Comparison of ENCODE assay signal across 16 cellular contexts in genomic region chr6:14009416-14009815, GRCh38.
A peak's percentile ranks its signal among the peaks of the same experiment; 100 is the strongest.
DNase-seq lines count a peak whose midpoint lies in the region; ATAC-seq, FAIRE-seq and TF ChIP-seq lines count a peak whose summit lies in the region.
"Had no signal": no experiment of that assay in that cellular context is flagged by ENCODE, and none has a peak within 500 bp of the region (broad histone marks: within the 10 kb centered on the region; RNA-seq: fewer than 3 reads in every experiment).

No MANE protein-coding gene starts in this region.

- peak; percentile 62 for FAIRE-seq in H1 (lab: Jason Lieb, UNC)
- FAIRE-seq: GM12892, HepG2 had no signal

- no peaks in the 10 kb centered on the region; the same call in 1 of the 2 replicates for H3K23me2 ChIP-seq in H1 (ENCODE audit: low read depth, low read length)

- H2BK12ac ChIP-seq in H1 (ENCODE audit: low read depth, low read length) (no peak overlapping the region), mesenchymal stem cell (ENCODE audit: low read length in 2 of 2) (no peak overlapping the region)

- H3K4me1 Mint-ChIP-seq in GM23338 (peaks cover 25% of the 10 kb centered on the region), WTC11 (peaks cover 27% of the 10 kb centered on the region)
- H3K4me1 Mint-ChIP-seq: B cell had no signal

- no peak for TF ChIP-seq EP300 in H1 (IDR thresholded peaks at IDR 0.05; ENCODE audit: borderline replicate concordance in 1 of 2, low read depth in 2 of 2, low read length in 2 of 2)

- peaks cover 8% of the 10 kb centered on the region for H3K9me3 Mint-ChIP-seq in GM23338
- peaks cover 14% of the 10 kb centered on the region for H3K9me3 Mint-ChIP-seq in WTC11
- H3K9me3 Mint-ChIP-seq: CD4-positive, alpha-beta T cell had no signal

- H3K14ac ChIP-seq in H1 (ENCODE audit: insufficient read length) = no peak overlapping the region
- H3K14ac ChIP-seq in mesenchymal stem cell (ENCODE audit: low read length in 2 of 2) = peak overlapping the region in 1 of 2 experiments; percentile 59

- H3K27ac ChIP-seq in GM23338 (ENCODE audit: low read depth) (no peak overlapping the region), H1 (ENCODE audit: low read depth, low read length) (no peak overlapping the region), mesenchymal stem cell (ENCODE audit: low read length, poor library complexity, severe bottlenecking) (no peak overlapping the region)

- H3K4me1 ChIP-seq in GM23338 (ENCODE audit: insufficient read depth) = peaks cover 23% of the 10 kb centered on the region
- peaks cover 0 to 17% (median 7%) of the 10 kb centered on the region in 4 experiments; a peak in 6 of 7 replicates for H3K4me1 ChIP-seq in H1 (replicated peaks in 1 of 4; ENCODE audit: control insufficient read depth in 3 of 4, insufficient read depth in 4 of 4, low read length in 3 of 4)
- H3K4me1 ChIP-seq in mesenchymal stem cell (ENCODE audit: control insufficient read depth, insufficient read depth, low read depth, low read length) = no peaks in the 10 kb centered on the region

- H3K79me2 ChIP-seq in GM23338 (replicated peaks; ENCODE audit: insufficient read depth) (no peaks in the 10 kb centered on the region), H1 (ENCODE audit: control insufficient read depth in 1 of 2, insufficient read depth in 2 of 2, low read length in 2 of 2) (no peaks in the 10 kb centered on the region)

- H3K9ac ChIP-seq in H1 (replicated peaks in 1 of 4; ENCODE audit: extremely low read depth in 1 of 4, low read depth in 3 of 4, low read length in 3 of 4) = no peak overlapping the region
- H3K9ac ChIP-seq in mesenchymal stem cell (ENCODE audit: low read length) = no peak overlapping the region

- H3K36me3 Mint-ChIP-seq in GM23338 (ENCODE audit: low read depth) = no peaks in the 10 kb centered on the region; the same call in 2 of the 3 replicates
- H3K36me3 Mint-ChIP-seq in WTC11 = no peaks in the 10 kb centered on the region; the same call in 1 of the 2 replicates

- H3K36me3 ChIP-seq in GM23338 (ENCODE audit: insufficient read depth) (no peaks in the 10 kb centered on the region), H1 (ENCODE audit: control insufficient read depth in 2 of 4, insufficient read depth in 4 of 4, low read length in 3 of 4) (no peaks in the 10 kb centered on the region), mesenchymal stem cell (ENCODE audit: control insufficient read depth in 1 of 2, insufficient read depth in 2 of 2, low read depth in 1 of 2, low read length in 2 of 2) (no peaks in the 10 kb centered on the region)

- H3K79me1 ChIP-seq in H1 (ENCODE audit: low read depth, low read length) (no peaks in the 10 kb centered on the region), mesenchymal stem cell (replicated peaks; ENCODE audit: low read length, poor library complexity, severe bottlenecking) (no peaks in the 10 kb centered on the region)

- H2AK5ac ChIP-seq in H1 (ENCODE audit: low read depth, low read length) (no peak overlapping the region), mesenchymal stem cell (ENCODE audit: low read length, severe bottlenecking) (no peak overlapping the region)

- CTCF ChIA-PET in WTC11 (lab: Charles Lee) (interaction anchor here (0.6 to 2.0 kb wide), 6 partner anchors 9 to 205 kb away, joined by 3 to 8 read pairs (median 5); no protein-coding TSS in a partner anchor), H1 (lab: Charles Lee; ENCODE audit: partially characterized antibody) (interaction anchor here (0.8 to 3.3 kb wide), 6 partner anchors 9 to 58 kb away, joined by 3 to 14 read pairs (median 5); no protein-coding TSS in a partner anchor)

- H2BK20ac ChIP-seq in H1 (ENCODE audit: low read length) = no peak overlapping the region

- no peak for TF ChIP-seq RAD21 in H1 (IDR thresholded peaks at IDR 0.05 in 1 of 2, conservative IDR thresholded peaks at IDR 0.05 in 1 of 2; ENCODE audit: low read depth in 2 of 2, low read length in 2 of 2)

- H2BK120ac ChIP-seq in H1 (replicated peaks; ENCODE audit: low read depth, low read length) (no peak overlapping the region), mesenchymal stem cell (ENCODE audit: low read depth, low read length) (no peak overlapping the region)

- H3K9me2 ChIP-seq in GM23338 (ENCODE audit: insufficient read depth) = no peaks in the 10 kb centered on the region

- H4K20me1 ChIP-seq in GM23338 (replicated peaks; ENCODE audit: insufficient read depth) = no peaks in the 10 kb centered on the region
- H4K20me1 ChIP-seq in H1 (replicated peaks in 1 of 2; ENCODE audit: control insufficient read depth in 1 of 2, insufficient read depth in 2 of 2, low read length in 2 of 2) = no peaks in the 10 kb centered on the region

- H3K9me3 ChIP-seq in H1 (ENCODE audit: insufficient read depth in 2 of 2, low read depth in 1 of 2, low read length in 1 of 2) (peaks cover 3 to 6% of the 10 kb centered on the region in 2 experiments; a peak in 1 of 4 replicates), mesenchymal stem cell (ENCODE audit: control insufficient read depth, low read length) (peaks cover 6% of the 10 kb centered on the region)

- H3K27me3 Mint-ChIP-seq in GM23338 (ENCODE audit: insufficient read depth, low read depth, poor library complexity) = peaks cover 9% of the 10 kb centered on the region
- 0 out of 2 replicates have a peak, but pooled peaks cover 4% of the 10 kb centered on the region for H3K27me3 Mint-ChIP-seq in WTC11 (ENCODE audit: low read depth)

- no peak overlapping the region for H3K18ac ChIP-seq in H1 (ENCODE audit: extremely low read depth, low read length)
- no peak overlapping the region for H3K18ac ChIP-seq in mesenchymal stem cell (ENCODE audit: low read depth in 1 of 2, low read length in 2 of 2)

- 59% methylated on average over 3 of the region's 3 CpGs; no CpG with 5 or more reads in 1 of the 2 experiments for WGBS in H1 (ENCODE audit: extremely low coverage in 1 of 2, insufficient coverage in 1 of 2, insufficient read length in 1 of 2, insufficient replicate concordance in 2 of 2, low coverage in 1 of 2, low lambda C conversion rate in 2 of 2, missing lambda C conversion rate in 1 of 2), 2 experiments
- 85% methylated on average over 3 of the region's 3 CpGs for WGBS in mesenchymal stem cell

- H3K27me3 ChIP-seq in GM23338 (ENCODE audit: insufficient read depth) (no peaks in the 10 kb centered on the region), H1 (replicated peaks in 1 of 4; ENCODE audit: control insufficient read depth in 3 of 4, extremely low read depth in 1 of 4, insufficient read depth in 3 of 4, low read length in 3 of 4) (no peaks in the 10 kb centered on the region; a peak in 1 of 7 replicates), mesenchymal stem cell (ENCODE audit: control insufficient read depth in 1 of 2, insufficient read depth in 1 of 2, low read length in 2 of 2) (no peaks in the 10 kb centered on the region)

- no peak for TF ChIP-seq POLR2A in H1 (IDR thresholded peaks at IDR 0.05; ENCODE audit: control extremely low read depth in 1 of 2, low read depth in 2 of 2, low read length in 2 of 2)

- peak overlapping the region; percentile 40; the same call in 1 of the 2 replicates for H3K4me2 ChIP-seq in GM23338
- peak overlapping the region; percentile 4 to 15; a peak in 1 of 4 replicates for H3K4me2 ChIP-seq in H1 (ENCODE audit: insufficient read depth in 1 of 2, low read depth in 2 of 2, low read length in 2 of 2)
- H3K4me2 ChIP-seq in mesenchymal stem cell (ENCODE audit: low read length, poor library complexity, severe bottlenecking) = no peak overlapping the region

- H3K56ac ChIP-seq in H1 (replicated peaks; ENCODE audit: insufficient read length, low read depth, low read length) = no peak overlapping the region

- ATAC-seq in GM23338 (peak; percentile 92), WTC11 (peak; percentile 88), HG03095 (IDR thresholded peaks at IDR 0.05; ENCODE audit: unreplicated experiment) (no peak)
- ATAC-seq: HepG2 had no signal

- no peak overlapping the region for H3K4me3 ChIP-seq in GM23338
- H3K4me3 ChIP-seq in H1 (ENCODE audit: extremely low read depth in 1 of 4, insufficient read depth in 2 of 4, low read depth in 3 of 4, low read length in 4 of 4) = no peak overlapping the region
- no peak overlapping the region for H3K4me3 ChIP-seq in mesenchymal stem cell (ENCODE audit: insufficient read depth in 1 of 2, low read depth in 1 of 2, low read length in 2 of 2)

- no peaks in the 10 kb centered on the region for H3F3A ChIP-seq in GM23338 (replicated peaks; ENCODE audit: low read depth)

- H3K23ac ChIP-seq in H1 (ENCODE audit: insufficient read length) (no peak overlapping the region), mesenchymal stem cell (ENCODE audit: low read length in 2 of 2) (no peak overlapping the region)

- no peak overlapping the region for H3K27ac Mint-ChIP-seq in GM23338
- H3K27ac Mint-ChIP-seq in WTC11 = no peak overlapping the region
- H3K27ac Mint-ChIP-seq: B cell; CD4-positive, alpha-beta T cell had no signal

- no peak overlapping the region for H2BK15ac ChIP-seq in H1 (ENCODE audit: low read length)
- H2BK15ac ChIP-seq in mesenchymal stem cell (ENCODE audit: low read depth, poor library complexity, severe bottlenecking) = no peak overlapping the region

- H4K8ac ChIP-seq in H1 (ENCODE audit: extremely low read depth, insufficient read depth, low read length) = no peak overlapping the region
- H4K8ac ChIP-seq in mesenchymal stem cell (ENCODE audit: low read length) = no peak overlapping the region

- H4K91ac ChIP-seq in H1 (replicated peaks; ENCODE audit: insufficient read length, low read length) (no peak overlapping the region), mesenchymal stem cell (ENCODE audit: low read length) (no peak overlapping the region)

- H2AFZ ChIP-seq in GM23338 (peak overlapping the region; percentile 87; the same call in 1 of the 2 replicates), H1 (ENCODE audit: low read length) (peak overlapping the region; percentile 43; the same call in 1 of the 2 replicates), mesenchymal stem cell (ENCODE audit: low read depth, low read length) (peak overlapping the region; percentile 18)

- H4K5ac ChIP-seq in H1 (ENCODE audit: insufficient read length, low read depth, low read length) = no peak overlapping the region

- TF ChIP-seq CTCF in GM23338 (conservative IDR thresholded peaks at IDR 0.05; ENCODE audit: low read depth in 2 of 2) = no peak
- no peak for TF ChIP-seq CTCF in WTC11 (IDR thresholded peaks at IDR 0.05)
- peak in 1 of 3 experiments; percentile 1; a peak in 1 of 4 replicates for TF ChIP-seq CTCF in H1 (IDR thresholded peaks at IDR 0.05; ENCODE audit: control extremely low read depth in 1 of 3, insufficient read depth in 1 of 3, low read depth in 1 of 3, low read length in 3 of 3)

- DNase-seq in GM23338 (ENCODE audit: low spot score) = peak; percentile 32
- DNase-seq in WTC11 (ENCODE audit: low spot score) = no peak
- DNase-seq in H1 (ENCODE audit: low read depth in 1 of 2, low spot score in 2 of 2) = no peak
- DNase-seq in mesenchymal stem cell = no peak
- no peak for DNase-seq in stimulated activated CD4-positive, alpha-beta T cell treated with anti-CD3 and anti-CD28 coated beads, Interleukin-2, amount 100 ng/mL, for 48 hours
- DNase-seq in NCI-H524 (lab: John Stamatoyannopoulos, UW) = no peak
- no peak for DNase-seq in GM19240 (ENCODE audit: insufficient read length, low spot score)
- DNase-seq: ACHN; CD4-positive, alpha-beta T cell; DMS79 treated with DMSO at 0.1 percent for 48 hours; EL; GDM1 had no signal

- H2BK5ac ChIP-seq in H1 (ENCODE audit: low read depth, low read length) (no peak overlapping the region), mesenchymal stem cell (ENCODE audit: low read depth, low read length, poor library complexity, severe bottlenecking) (no peak overlapping the region)

- POLR2A ChIA-PET in WTC11 (lab: Charles Lee) = no interaction called here
- POLR2A ChIA-PET in H1 (lab: Charles Lee; ENCODE audit: partially characterized antibody) = no interaction called here

- H3K4me3 Mint-ChIP-seq in GM23338 = no peak overlapping the region
- no peak overlapping the region for H3K4me3 Mint-ChIP-seq in WTC11
- H3K4me3 Mint-ChIP-seq: B cell; CD4-positive, alpha-beta T cell had no signal

- H3K4ac ChIP-seq in H1 (replicated peaks; ENCODE audit: insufficient read length, low read depth, low read length) = no peak overlapping the region
- H3K4ac ChIP-seq in mesenchymal stem cell (ENCODE audit: low read depth in 1 of 2, low read length in 2 of 2) = no peak overlapping the region

Comparison
In these comparisons a context has a peak if more than half of its experiments do, and no peak if none do; other contexts are left out.
1. H2AFZ ChIP-seq: peak in every context shown above with its lines; median percentile 87 in GM23338; 43 in H1; 18 in mesenchymal stem cell.